In the genomic region with DNA sequence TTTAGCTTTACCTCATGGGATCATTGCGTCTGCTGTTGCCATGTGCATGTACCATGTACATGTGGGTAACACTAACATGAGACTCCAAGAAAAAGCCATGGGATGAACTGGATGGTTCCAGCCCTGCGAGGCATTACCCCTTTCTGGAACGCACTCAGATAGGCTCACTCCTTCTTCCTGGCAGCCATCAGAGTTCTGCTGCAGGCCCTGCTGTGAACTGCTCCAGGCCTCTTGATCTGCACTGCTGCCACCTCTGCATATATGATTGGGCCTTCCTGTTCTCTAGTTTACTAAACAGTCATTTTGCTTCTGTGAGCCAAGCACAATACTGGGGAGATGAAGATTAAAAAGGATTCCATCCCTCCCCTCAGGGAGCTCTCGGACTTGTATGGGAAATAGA, we compare ENCODE assay signal across 26 cellular contexts.
"Had no signal": no experiment of that assay in that cellular context is flagged by ENCODE, and none has a peak within 500 bp of the region (broad histone marks: within the 10 kb centered on the region; RNA-seq: fewer than 3 reads in every experiment).

No MANE protein-coding gene starts in this region.

- H2AFZ ChIP-seq: hepatocyte had no signal

- H3K27me3 ChIP-seq: colonic mucosa, esophagus squamous epithelium, gastrocnemius medialis, hepatocyte, left lung had no signal

- H3K79me2 ChIP-seq: hepatocyte had no signal

- FAIRE-seq: endometrium, kidney had no signal

- H3K9me3 ChIP-seq: colonic mucosa, esophagus squamous epithelium, gastrocnemius medialis, left lung, lower lobe of right lung, mucosa of descending colon had no signal

- ATAC-seq: effector memory CD8-positive, alpha-beta T cell; esophagus mucosa; gastrocnemius medialis; left lung; lower lobe of right lung; mucosa of descending colon had no signal

- DNase-seq: colonic mucosa; cortex of kidney; effector CD8-positive, alpha-beta T cell; effector memory CD8-positive, alpha-beta T cell; endodermal cell; erythroblast; esophagus squamous epithelium; foreskin fibroblast; foreskin melanocyte; gastrocnemius medialis; glutamatergic neuron; head of caudate nucleus; hypothalamus; immature natural killer cell; islet precursor cell; kidney; kidney glomerular epithelial cell; left lung; lower lobe of right lung; mesenchymal stem cell; mucosa of descending colon; naive B cell had no signal

- H3K27ac ChIP-seq: colonic mucosa, epithelial cell of prostate, esophagus squamous epithelium, gastrocnemius medialis, hepatocyte, left lung, lower lobe of right lung had no signal

- H3K4me1 ChIP-seq: colonic mucosa, gastrocnemius medialis had no signal

- H3K4me2 ChIP-seq: hepatocyte had no signal

- H3K4me3 ChIP-seq: colonic mucosa, esophagus squamous epithelium, gastrocnemius medialis, hepatocyte, left lung, lower lobe of right lung, mucosa of descending colon had no signal

- H3K36me3 ChIP-seq: colonic mucosa, esophagus squamous epithelium, gastrocnemius medialis, left lung, lower lobe of right lung had no signal
